Comparison of ENCODE assay signal across 1 cellular context in genomic region chr6:148650941-148651540, GRCh38.
TF ChIP-seq lines count a peak whose summit lies in the region.

No MANE protein-coding gene starts in this region.

TF ChIP-seq in K562, 482 proteins besides CTCF, POLR2A, EP300 and RAD21 (continued from another document):
- no peak for TF ChIP-seq ZBTB40 (IDR thresholded peaks at IDR 0.05)
- TF ChIP-seq ZBTB40 (CRISPR knock-in tag; IDR thresholded peaks at IDR 0.05): no peak
- no peak for TF ChIP-seq TEAD2 (tag; IDR thresholded peaks at IDR 0.05)
- no peak for TF ChIP-seq STAT6 (CRISPR knock-in tag; IDR thresholded peaks at IDR 0.05)
- TF ChIP-seq CREB3L1 (IDR thresholded peaks at IDR 0.05; ENCODE audit: borderline replicate concordance, low read depth): no peak
- no peak for TF ChIP-seq HSF4 (CRISPR knock-in tag; IDR thresholded peaks at IDR 0.05; ENCODE audit: borderline replicate concordance)
